ENCODE assay signal across 10 cellular contexts in the genomic region with DNA sequence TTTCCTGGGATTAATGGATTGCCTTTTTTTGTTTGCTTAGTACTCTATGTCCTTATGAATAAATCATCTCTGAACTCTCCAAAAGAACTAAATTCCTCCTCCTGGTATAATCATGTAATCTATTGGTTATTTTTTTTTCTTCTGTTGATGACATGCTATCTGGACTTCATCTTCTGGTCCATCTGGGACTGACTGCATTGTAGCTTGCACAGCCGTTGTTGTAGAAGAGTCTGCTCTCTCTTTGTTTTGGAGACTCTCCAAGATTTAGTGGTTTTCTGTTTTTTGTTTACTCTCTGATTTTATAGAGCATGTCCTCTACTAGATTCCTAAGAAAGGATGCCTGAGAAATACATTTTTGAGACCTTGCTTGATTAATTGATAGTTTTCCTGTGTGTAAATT. TPM values are rescaled to one million over a fixed set of nuclear protein-coding genes. Genes with fewer than 3 reads are reported as not detected.
A peak's percentile ranks its signal among the peaks of the same experiment; 100 is the strongest.
DNase-seq lines count a peak whose midpoint lies in the region; ATAC-seq and TF ChIP-seq lines count a peak whose summit lies in the region.
"Had no signal": no experiment of that assay in that cellular context is flagged by ENCODE, and none has a peak within 500 bp of the region (broad histone marks: within the 10 kb centered on the region; RNA-seq: fewer than 3 reads in every experiment).

No MANE protein-coding gene starts in this region.

- no peak overlapping the region for H3K4me3 ChIP-seq in PC-3 (ENCODE audit: low read length)
- H3K4me3 ChIP-seq in fibroblast of lung (replicated peaks in 1 of 4; ENCODE audit: control extremely low read depth in 1 of 4, insufficient read depth in 1 of 4, low read depth in 3 of 4, low read length in 4 of 4) = no peak overlapping the region
- H3K4me3 ChIP-seq in gastrocnemius medialis = no peak overlapping the region

- H3K4me2 ChIP-seq in PC-3 (ENCODE audit: low read length) (peak overlapping the region; percentile 35), fibroblast of lung (ENCODE audit: extremely low read depth, insufficient read depth, low read length) (no peak overlapping the region)

- in situ Hi-C loops in gastrocnemius medialis (cut with MboI; ENCODE audit: low sequenced_read_pairs in 4 of 4) = no loop called here

- H3K4me1 ChIP-seq in PC-3 (ENCODE audit: insufficient read depth, low read length) = peaks cover 30% of the 10 kb centered on the region
- peaks cover 6% of the 10 kb centered on the region for H3K4me1 ChIP-seq in fibroblast of lung (ENCODE audit: control insufficient read depth, extremely low read depth, insufficient read depth, low read length)
- H3K4me1 ChIP-seq in gastrocnemius medialis = peaks cover 76 to 84% of the 10 kb centered on the region in 2 donors

- H2AFZ ChIP-seq in PC-3 (ENCODE audit: low read length) (no peak overlapping the region), fibroblast of lung (ENCODE audit: low read length) (no peak overlapping the region)

- TF ChIP-seq POLR2A in gastrocnemius medialis (IDR thresholded peaks at IDR 0.05) = peak in 1 of 2 donors; percentile 28

- POLR2A ChIA-PET in PC-3 (lab: Charles Lee; ENCODE audit: unreplicated experiment) = interaction anchor here (0.6 kb wide), 1 partner anchor 139 kb away, joined by 3 read pairs; no protein-coding TSS in a partner anchor

- ATAC-seq in PC-3 (peak; percentile 85), gastrocnemius medialis (peak in 1 of 2 donors; percentile 43), HG03571 (IDR thresholded peaks at IDR 0.05; ENCODE audit: unreplicated experiment) (no peak)

- H3K79me2 ChIP-seq in PC-3 (ENCODE audit: low read length) (peaks cover 97% of the 10 kb centered on the region), fibroblast of lung (ENCODE audit: control insufficient read depth, insufficient read depth, low read length) (peaks cover 83% of the 10 kb centered on the region)

- H3K9me3 ChIP-seq in PC-3 (ENCODE audit: low read length) (no peaks in the 10 kb centered on the region), fibroblast of lung (ENCODE audit: control insufficient read depth, insufficient read depth, low read depth, low read length) (no peaks in the 10 kb centered on the region), gastrocnemius medialis (no peaks in the 10 kb centered on the region)

- TF ChIP-seq CTCF in PC-3 (conservative IDR thresholded peaks at IDR 0.05; ENCODE audit: low read depth, low read length) = no peak
- no peak for TF ChIP-seq CTCF in fibroblast of lung (conservative IDR thresholded peaks at IDR 0.05 in 1 of 2, IDR thresholded peaks at IDR 0.05 in 1 of 2; ENCODE audit: low read depth in 1 of 2, low read length in 2 of 2)
- TF ChIP-seq CTCF in gastrocnemius medialis (IDR thresholded peaks at IDR 0.05 in 4 of 5, conservative IDR thresholded peaks at IDR 0.05 in 1 of 5) = no peak

- H3K9ac ChIP-seq in PC-3 (ENCODE audit: low read length) = no peak overlapping the region
- no peak overlapping the region for H3K9ac ChIP-seq in fibroblast of lung (ENCODE audit: insufficient read depth, low read length)

- no peaks in the 10 kb centered on the region for H3K9me2 ChIP-seq in PC-3 (replicated peaks; ENCODE audit: low read length)

- DNase-seq in GM04503 (ENCODE audit: low read depth) (peak; percentile 73), PC-3 (peak; percentile 84), fibroblast of lung (ENCODE audit: low read depth in 2 of 2) (peak; percentile 67 to 78), gastrocnemius medialis (no peak), activated gamma-delta T cell treated with Interleukin-2 at 50 U/mL for 16 hours (no peak), HuH-7 (ENCODE audit: low spot score) (no peak), Kasumi-1 (lab: John Stamatoyannopoulos, UW) (no peak)
- DNase-seq: activated naive CD8-positive, alpha-beta T cell treated with anti-CD3 and anti-CD28 coated beads, Interleukin-2, amount 10 ng/mL, durations not matched to agents 7 days and 5 days had no signal

- no TSS peak for BruUV-seq in PC-3 (replicated peaks; lab: Mats Ljungman, UMichigan)

- H3K27ac ChIP-seq in PC-3 (ENCODE audit: low read length) = peak overlapping the region; percentile 0; the same call in 1 of the 2 replicates
- H3K27ac ChIP-seq in fibroblast of lung (ENCODE audit: insufficient read depth, low read length) = no peak overlapping the region
- peak overlapping the region; percentile 39 to 83 (median 71) for H3K27ac ChIP-seq in gastrocnemius medialis

- peaks cover 3% of the 10 kb centered on the region; the same call in 1 of the 2 replicates for H3K36me3 ChIP-seq in PC-3 (ENCODE audit: low read depth, low read length)
- no peaks in the 10 kb centered on the region for H3K36me3 ChIP-seq in fibroblast of lung (ENCODE audit: control insufficient read depth, insufficient read depth, low read length)
- no peaks in the 10 kb centered on the region for H3K36me3 ChIP-seq in gastrocnemius medialis

- H4K20me1 ChIP-seq in PC-3 (ENCODE audit: low read length) = peaks cover 49% of the 10 kb centered on the region
- peaks cover 2% of the 10 kb centered on the region for H4K20me1 ChIP-seq in fibroblast of lung (ENCODE audit: control insufficient read depth, extremely low read depth, insufficient read depth, low read length)

- CTCF ChIA-PET in PC-3 (lab: Charles Lee) = no interaction called here

- H3K27me3 ChIP-seq in PC-3 (ENCODE audit: low read length) (no peaks in the 10 kb centered on the region), fibroblast of lung (ENCODE audit: control insufficient read depth, insufficient read depth, low read length) (no peaks in the 10 kb centered on the region), gastrocnemius medialis (no peaks in the 10 kb centered on the region)

- no peaks in the 10 kb centered on the region for H3F3A ChIP-seq in PC-3 (ENCODE audit: low read length, unreplicated experiment)

- intact Hi-C loops in PC-3 (cut with micrococcal nuclease) = loop anchor here (5.0 kb wide), 1 partner anchor 300 kb away; no protein-coding TSS in a partner anchor
- intact Hi-C loops in gastrocnemius medialis (cut with DNase I; ENCODE audit: low total_unique reads) = no loop called here

RNA-seq across cellular contexts. Expression of gene IREB2, which starts 19.1 kb away (rescaled TPM):
- total RNA-seq in PC-3 (2014; rRNA removed) (6.5 and 9.0 TPM in 2 replicates), fibroblast of lung (19.0 and 20.3 TPM in 2 replicates), gastrocnemius medialis (10 to 100 TPM; 18.9 to 37.4 (median 22.0) TPM)
- 24.6 and 30.6 TPM in 2 replicates for polyA plus RNA-seq in fibroblast of lung
- polyA plus RNA-seq in fibroblast of lung (2012) = 16.1 and 19.2 TPM in 2 replicates
- 16.6 and 31.3 TPM in 2 replicates for polyA minus RNA-seq in fibroblast of lung (ENCODE audit: low replicate concordance)

RNA-seq across cellular contexts. Expression of gene HYKK, which starts 50.3 kb away (rescaled TPM):
- total RNA-seq in PC-3 (2014; rRNA removed) (2.9 and 7.3 TPM in 2 replicates), fibroblast of lung (2.0 and 2.6 TPM in 2 replicates), gastrocnemius medialis (1 to 10 TPM in 3 of 4 donors, under 1 TPM in 1; 0.87 to 6.6 (median 4.4) TPM)
- polyA plus RNA-seq in fibroblast of lung = 3.3 and 3.6 TPM in 2 replicates
- polyA plus RNA-seq in fibroblast of lung (2012) = 1.8 and 2.4 TPM in 2 replicates
- polyA minus RNA-seq in fibroblast of lung (ENCODE audit: low replicate concordance) = not detected in 2 replicates
- polyA plus RNA-seq: neural cell had no signal

Comparison
In these comparisons a context has a peak if more than half of its experiments do, and no peak if none do; other contexts are left out.
1. DNase-seq: peak in GM04503 (single experiment), PC-3 (single experiment) and fibroblast of lung (2 of 2); none in gastrocnemius medialis (0 of 2), activated gamma-delta T cell treated with Interleukin-2 at 50 U/mL for 16 hours (single experiment), HuH-7 (single experiment) and Kasumi-1 (0 of 2).